ENCODE assay signal across 8 cellular contexts in the genomic region with DNA sequence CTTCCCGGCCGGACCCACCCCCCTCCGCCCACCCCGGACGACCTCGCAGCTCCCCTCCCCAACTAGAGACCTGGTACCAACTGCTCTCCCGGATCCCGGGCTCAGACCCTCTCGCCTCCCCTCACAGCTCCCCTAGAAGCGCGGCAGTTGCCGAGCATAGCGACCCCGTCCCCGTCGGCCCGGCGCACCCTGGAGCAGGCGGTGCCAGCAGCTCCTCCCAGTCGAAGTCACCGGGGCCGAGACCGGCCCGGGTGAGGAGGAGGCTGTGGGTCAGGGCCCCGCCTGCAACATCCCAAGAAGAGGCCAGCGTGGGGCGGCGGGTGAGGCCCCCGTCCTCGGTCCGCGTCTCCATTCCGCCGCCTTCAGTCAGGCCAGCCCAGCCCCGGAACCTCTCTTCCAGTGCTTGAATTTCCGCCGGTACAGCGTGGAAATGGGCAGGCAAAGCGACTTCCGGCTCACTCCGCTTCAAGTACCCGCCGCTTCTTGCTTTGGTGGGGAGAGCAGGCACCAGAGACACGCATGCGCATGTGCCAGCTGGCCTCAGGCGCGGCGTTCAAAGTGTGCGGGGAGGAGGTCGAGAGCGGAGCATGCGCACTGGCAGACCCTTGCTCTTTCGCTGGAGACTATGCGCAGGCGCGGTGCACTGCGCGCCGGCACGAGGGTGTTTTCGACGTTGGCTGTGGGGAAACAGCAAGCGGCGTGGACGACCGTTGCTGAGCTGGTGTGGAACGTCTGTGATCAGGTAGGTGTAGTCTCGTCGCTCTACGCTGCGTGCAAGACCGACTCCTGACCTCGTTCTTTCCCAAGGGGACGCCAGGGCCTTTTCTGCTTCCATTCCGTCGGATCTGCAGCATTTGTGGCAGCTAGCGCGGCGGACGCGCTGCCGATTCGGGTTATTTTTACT. TPM values are rescaled to one million over a fixed set of nuclear protein-coding genes. Genes with fewer than 3 reads are reported as not detected.
A peak's percentile ranks its signal among the peaks of the same experiment; 100 is the strongest.
DNase-seq lines count a peak whose midpoint lies in the region; ATAC-seq and TF ChIP-seq lines count a peak whose summit lies in the region.

A gene with protein sequence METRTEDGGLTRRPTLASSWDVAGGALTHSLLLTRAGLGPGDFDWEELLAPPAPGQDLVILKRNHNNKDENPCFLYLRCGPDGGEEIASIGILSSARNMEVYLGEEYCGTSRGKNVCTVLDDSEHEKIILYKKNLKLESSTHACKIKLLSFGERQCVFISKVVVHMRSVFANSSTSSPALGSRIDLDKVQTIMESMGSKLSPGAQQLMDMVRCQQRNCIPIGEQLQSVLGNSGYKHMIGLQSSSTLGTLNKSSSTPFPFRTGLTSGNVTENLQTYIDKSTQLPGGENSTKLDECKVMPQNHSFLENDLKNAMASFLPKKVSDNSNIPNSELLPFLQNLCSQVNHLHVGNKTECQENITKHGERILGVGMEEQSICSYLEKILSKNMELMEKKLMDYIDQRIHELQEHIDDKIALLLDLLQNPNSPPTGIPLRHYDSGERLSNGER (minus strand): TSS at position 401 of the 904 bp plus-strand sequence. CDS start 49 bp downstream, at position 352.

- H3K36me3 Mint-ChIP-seq in CD8-positive, alpha-beta T cell, result peaks cover 19% of the 10 kb centered on the region

- no peaks in the 10 kb centered on the region for H3K9me3 ChIP-seq in CD8-positive, alpha-beta T cell (ENCODE audit: low read length)
- no peaks in the 10 kb centered on the region for H3K9me3 ChIP-seq in effector memory CD4-positive, alpha-beta T cell (ENCODE audit: control insufficient read depth, low read length)

- H3K36me3 ChIP-seq in CD8-positive, alpha-beta T cell (ENCODE audit: insufficient read depth, low read length), result no peaks in the 10 kb centered on the region
- no peaks in the 10 kb centered on the region for H3K36me3 ChIP-seq in effector memory CD4-positive, alpha-beta T cell (ENCODE audit: control insufficient read depth, insufficient read depth, low read length)

- H3K9me3 Mint-ChIP-seq in CD8-positive, alpha-beta T cell, result peaks cover 2% of the 10 kb centered on the region

- H3K27me3 Mint-ChIP-seq in CD8-positive, alpha-beta T cell (ENCODE audit: low read depth), result no peaks in the 10 kb centered on the region

- intact Hi-C loops in CD8-positive, alpha-beta T cell (cut with DNase I, micrococcal nuclease), result loop anchor here (1.0 to 10.0 kb wide), 11 partner anchors 26 to 1961 kb away; a partner anchor contains a TSS

- peak within 1 kb of the TSS; percentile 36 for H3K27ac ChIP-seq in CD8-positive, alpha-beta T cell (ENCODE audit: low read depth, low read length)
- peak within 1 kb of the TSS; percentile 68 for H3K27ac ChIP-seq in effector memory CD4-positive, alpha-beta T cell (ENCODE audit: insufficient read depth, low read length, poor library complexity, severe bottlenecking)

- peak; percentile 91 for ATAC-seq in CD8-positive, alpha-beta T cell
- ATAC-seq in GM19467 (IDR thresholded peaks at IDR 0.05; ENCODE audit: unreplicated experiment), result peak; percentile 97

- CTCF ChIA-PET in CD8-positive, alpha-beta T cell (lab: Charles Lee), result interaction anchor here (0.7 to 2.2 kb wide), 3 partner anchors 9 to 54 kb away, joined by 3 to 7 read pairs (median 3); a partner anchor contains a TSS

- peak within 1 kb of the TSS; percentile 86 for H3K4me3 Mint-ChIP-seq in CD8-positive, alpha-beta T cell

- TF ChIP-seq CTCF in CD8-positive, alpha-beta T cell (IDR thresholded peaks at IDR 0.05), result no peak

- peaks cover 21% of the 10 kb centered on the region for H3K4me1 ChIP-seq in CD8-positive, alpha-beta T cell (ENCODE audit: insufficient read depth, low read length)
- peaks cover 9% of the 10 kb centered on the region for H3K4me1 ChIP-seq in effector memory CD4-positive, alpha-beta T cell (ENCODE audit: control insufficient read depth, insufficient read depth, low read length, poor library complexity, severe bottlenecking)

- DNase-seq in CD8-positive, alpha-beta T cell, result peak; percentile 95 to 98 (median 96)
- peak; percentile 79 for DNase-seq in HS-27A (ENCODE audit: low read depth)
- peak; percentile 84 for DNase-seq in NK-92 (lab: John Stamatoyannopoulos, UW; ENCODE audit: unreplicated experiment)
- peak; percentile 96 for DNase-seq in activated CD8-positive, alpha-beta memory T cell treated with anti-CD3 and anti-CD28 coated beads for 24 hours
- peak; percentile 95 to 97 (median 97) for DNase-seq in effector memory CD4-positive, alpha-beta T cell
- peak; percentile 98 to 99 for DNase-seq in lung microvascular endothelial cell (ENCODE audit: low read depth in 2 of 2)
- DNase-seq in stimulated activated CD4-positive, alpha-beta T cell treated with anti-CD3 and anti-CD28 coated beads, TNF-alpha, amount 100 ng/mL, for 48 hours (ENCODE audit: low read depth in 3 of 3), result peak; percentile 93 to 97 (median 95)

- peak within 1 kb of the TSS; percentile 86 for H3K27ac Mint-ChIP-seq in CD8-positive, alpha-beta T cell

- H3K4me3 ChIP-seq in CD8-positive, alpha-beta T cell (ENCODE audit: low read depth, low read length), result peak within 1 kb of the TSS; percentile 67
- peak within 1 kb of the TSS; percentile 83 for H3K4me3 ChIP-seq in effector memory CD4-positive, alpha-beta T cell (ENCODE audit: insufficient read depth, low read depth, low read length, poor library complexity, severe bottlenecking)

- POLR2A ChIA-PET in CD8-positive, alpha-beta T cell (lab: Charles Lee), result interaction anchor here (0.7 to 3.6 kb wide), 6 partner anchors 9 to 77 kb away, joined by 3 to 19 read pairs (median 4); a partner anchor contains a TSS

- H3K27me3 ChIP-seq in CD8-positive, alpha-beta T cell (ENCODE audit: insufficient read depth, low read length), result no peaks in the 10 kb centered on the region
- H3K27me3 ChIP-seq in effector memory CD4-positive, alpha-beta T cell (replicated peaks; ENCODE audit: control insufficient read depth, insufficient read depth, low read length, poor library complexity, severe bottlenecking), result no peaks in the 10 kb centered on the region

- peaks cover 46% of the 10 kb centered on the region for H3K4me1 Mint-ChIP-seq in CD8-positive, alpha-beta T cell (ENCODE audit: low read depth)

RNA-seq across cellular contexts. Expression of the gene that starts here (rescaled TPM):
- 1 to 10 TPM; 2.2 to 2.8 TPM for total RNA-seq in CD8-positive, alpha-beta T cell
- total RNA-seq in lung microvascular endothelial cell, result 12.6 and 15.9 TPM in 2 replicates

Comparison
In these comparisons a context has a peak if more than half of its experiments do, and no peak if none do; other contexts are left out.
1. Peak in every context shown above with its lines: DNase-seq, ATAC-seq, H3K4me3 ChIP-seq and H3K27ac ChIP-seq.